ENCODE assay signal across 19 cellular contexts in the genomic region with DNA sequence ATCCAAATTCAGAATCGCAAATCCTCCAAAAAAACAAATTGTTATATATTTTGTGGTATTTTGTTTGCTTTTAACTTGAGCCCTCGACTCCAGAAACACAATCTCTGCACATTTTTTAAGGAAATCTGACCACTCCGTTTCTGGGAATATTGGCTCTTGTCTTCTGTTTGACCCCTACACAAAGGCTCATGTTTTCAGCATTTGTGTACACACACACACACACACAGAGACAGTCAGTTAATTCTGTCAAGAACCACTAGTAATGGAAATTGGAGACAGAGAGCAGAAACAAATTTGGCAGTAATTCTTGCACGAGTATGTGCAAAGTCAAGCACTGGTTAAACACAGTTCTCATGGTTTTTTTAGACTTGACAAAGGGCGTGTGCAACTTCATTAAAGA.
A peak's percentile ranks its signal among the peaks of the same experiment; 100 is the strongest.
DNase-seq lines count a peak whose midpoint lies in the region; ATAC-seq and TF ChIP-seq lines count a peak whose summit lies in the region.
"Had no signal": no experiment of that assay in that cellular context is flagged by ENCODE, and none has a peak within 500 bp of the region (broad histone marks: within the 10 kb centered on the region; RNA-seq: fewer than 3 reads in every experiment).

No MANE protein-coding gene starts in this region.

- no peak overlapping the region for H3K27ac Mint-ChIP-seq in GM23338
- H3K27ac Mint-ChIP-seq: CD4-positive, CD25-positive, alpha-beta regulatory T cell; T-cell had no signal

- TF ChIP-seq CTCF in left lung (IDR thresholded peaks at IDR 0.05) (no peak), GM23338 (conservative IDR thresholded peaks at IDR 0.05; ENCODE audit: low read depth in 2 of 2) (no peak)

- DNase-seq in NCI-H2196 (lab: John Stamatoyannopoulos, UW; ENCODE audit: unreplicated experiment) (peak; percentile 26), NCI-H2196 treated with DMSO at 0.1 percent for 48 hours (lab: John Stamatoyannopoulos, UW; ENCODE audit: unreplicated experiment) (no peak), brain pericyte (ENCODE audit: low read depth, low spot score) (peak; percentile 81), left lung (no peak), stromal cell of bone marrow (ENCODE audit: low read depth) (peak; percentile 67), NCI-H187 (lab: John Stamatoyannopoulos, UW) (no peak), GM23338 (ENCODE audit: low spot score) (no peak), hypothalamus (lab: John Stamatoyannopoulos, UW) (no peak)
- DNase-seq: activated CD4-positive, CD25-positive, alpha-beta regulatory T cell treated with anti-CD3 and anti-CD28 coated beads, Interleukin-2, amount 50 U/mL, for 72 hours; CD4-positive, CD25-positive, alpha-beta regulatory T cell; KBM-7; mesendoderm; NCI-H1417; occipital lobe; T-cell; upper lobe of right lung had no signal

- no peaks in the 10 kb centered on the region for H4K20me1 ChIP-seq in GM23338 (replicated peaks; ENCODE audit: insufficient read depth)

- H3K27ac ChIP-seq in left lung: peak overlapping the region; percentile 33 to 84
- H3K27ac ChIP-seq in GM23338 (ENCODE audit: low read depth): no peak overlapping the region
- H3K27ac ChIP-seq: 22Rv1, epithelial cell of prostate had no signal

- H2AFZ ChIP-seq in GM23338: no peak overlapping the region

- H3K4me1 ChIP-seq in left lung (peaks cover 13 to 23% of the 10 kb centered on the region in 2 donors), GM23338 (ENCODE audit: insufficient read depth) (peaks cover 30% of the 10 kb centered on the region)

- H3K4me2 ChIP-seq in GM23338: no peak overlapping the region

- H3K4me3 ChIP-seq in left lung: no peak overlapping the region
- H3K4me3 ChIP-seq in GM23338: no peak overlapping the region
- H3K4me3 ChIP-seq: upper lobe of right lung had no signal

- no peaks in the 10 kb centered on the region for H3K79me2 ChIP-seq in GM23338 (replicated peaks; ENCODE audit: insufficient read depth)

- peaks cover 10% of the 10 kb centered on the region for H3K27me3 Mint-ChIP-seq in GM23338 (ENCODE audit: insufficient read depth, low read depth, poor library complexity)
- H3K27me3 Mint-ChIP-seq: CD4-positive, CD25-positive, alpha-beta regulatory T cell had no signal

- ATAC-seq in left lung (peak; percentile 30), GM23338 (no peak)
- ATAC-seq: activated naive CD4-positive, alpha-beta T cell treated with anti-CD3 and anti-CD28 coated beads, Interleukin-2, amount 50 U/mL, for 72 hours; T-cell had no signal

- no peak overlapping the region for H3K4me3 Mint-ChIP-seq in GM23338
- H3K4me3 Mint-ChIP-seq: T-cell had no signal

- no peaks in the 10 kb centered on the region; the same call in 2 of the 3 replicates for H3K9me3 Mint-ChIP-seq in GM23338
- H3K9me3 Mint-ChIP-seq: T-cell had no signal

- no peaks in the 10 kb centered on the region for H3K9me3 ChIP-seq in left lung
- H3K9me3 ChIP-seq: upper lobe of right lung had no signal

- H3K36me3 ChIP-seq in left lung (no peaks in the 10 kb centered on the region), GM23338 (ENCODE audit: insufficient read depth) (no peaks in the 10 kb centered on the region)
- H3K36me3 ChIP-seq: upper lobe of right lung had no signal

- no peaks in the 10 kb centered on the region for H3F3A ChIP-seq in GM23338 (replicated peaks; ENCODE audit: low read depth)

- no peaks in the 10 kb centered on the region for H3K27me3 ChIP-seq in left lung
- H3K27me3 ChIP-seq in GM23338 (ENCODE audit: insufficient read depth): no peaks in the 10 kb centered on the region
- H3K27me3 ChIP-seq: upper lobe of right lung had no signal

- H3K36me3 Mint-ChIP-seq in GM23338 (ENCODE audit: low read depth): peaks cover 29% of the 10 kb centered on the region

- H3K4me1 Mint-ChIP-seq in GM23338: peaks cover 63% of the 10 kb centered on the region

- H3K9me2 ChIP-seq in GM23338 (ENCODE audit: insufficient read depth): no peaks in the 10 kb centered on the region

- intact Hi-C loops in left lung (cut with DNase I): no loop called here

TF ChIP-seq in GM23338, 12 proteins besides CTCF, POLR2A, EP300 and RAD21 (continues in another document):
- no peak for TF ChIP-seq EZH2phosphoT487 (IDR thresholded peaks at IDR 0.05; ENCODE audit: unreplicated experiment)
- TF ChIP-seq ZNF114 (CRISPR knock-in tag; IDR thresholded peaks at IDR 0.05): no peak
- TF ChIP-seq JUNB (IDR thresholded peaks at IDR 0.05; ENCODE audit: unreplicated experiment): no peak
- TF ChIP-seq CREB1 (CRISPR knock-in tag; IDR thresholded peaks at IDR 0.05; ENCODE audit: low read depth): no peak
- no peak for TF ChIP-seq EZH2 (IDR thresholded peaks at IDR 0.05; ENCODE audit: low read depth, unreplicated experiment)
- no peak for TF ChIP-seq POLR2AphosphoS5 (IDR thresholded peaks at IDR 0.05; ENCODE audit: low read depth)
- TF ChIP-seq NANOG (IDR thresholded peaks at IDR 0.05; ENCODE audit: borderline replicate concordance): no peak
- TF ChIP-seq ZNF331 (CRISPR knock-in tag; IDR thresholded peaks at IDR 0.05; ENCODE audit: low read depth): no peak
- TF ChIP-seq, protein P1, sequence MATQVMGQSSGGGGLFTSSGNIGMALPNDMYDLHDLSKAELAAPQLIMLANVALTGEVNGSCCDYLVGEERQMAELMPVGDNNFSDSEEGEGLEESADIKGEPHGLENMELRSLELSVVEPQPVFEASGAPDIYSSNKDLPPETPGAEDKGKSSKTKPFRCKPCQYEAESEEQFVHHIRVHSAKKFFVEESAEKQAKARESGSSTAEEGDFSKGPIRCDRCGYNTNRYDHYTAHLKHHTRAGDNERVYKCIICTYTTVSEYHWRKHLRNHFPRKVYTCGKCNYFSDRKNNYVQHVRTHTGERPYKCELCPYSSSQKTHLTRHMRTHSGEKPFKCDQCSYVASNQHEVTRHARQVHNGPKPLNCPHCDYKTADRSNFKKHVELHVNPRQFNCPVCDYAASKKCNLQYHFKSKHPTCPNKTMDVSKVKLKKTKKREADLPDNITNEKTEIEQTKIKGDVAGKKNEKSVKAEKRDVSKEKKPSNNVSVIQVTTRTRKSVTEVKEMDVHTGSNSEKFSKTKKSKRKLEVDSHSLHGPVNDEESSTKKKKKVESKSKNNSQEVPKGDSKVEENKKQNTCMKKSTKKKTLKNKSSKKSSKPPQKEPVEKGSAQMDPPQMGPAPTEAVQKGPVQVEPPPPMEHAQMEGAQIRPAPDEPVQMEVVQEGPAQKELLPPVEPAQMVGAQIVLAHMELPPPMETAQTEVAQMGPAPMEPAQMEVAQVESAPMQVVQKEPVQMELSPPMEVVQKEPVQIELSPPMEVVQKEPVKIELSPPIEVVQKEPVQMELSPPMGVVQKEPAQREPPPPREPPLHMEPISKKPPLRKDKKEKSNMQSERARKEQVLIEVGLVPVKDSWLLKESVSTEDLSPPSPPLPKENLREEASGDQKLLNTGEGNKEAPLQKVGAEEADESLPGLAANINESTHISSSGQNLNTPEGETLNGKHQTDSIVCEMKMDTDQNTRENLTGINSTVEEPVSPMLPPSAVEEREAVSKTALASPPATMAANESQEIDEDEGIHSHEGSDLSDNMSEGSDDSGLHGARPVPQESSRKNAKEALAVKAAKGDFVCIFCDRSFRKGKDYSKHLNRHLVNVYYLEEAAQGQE (IDR thresholded peaks at IDR 0.05; ENCODE audit: unreplicated experiment): no peak
- TF ChIP-seq STAT1 (IDR thresholded peaks at IDR 0.05; ENCODE audit: unreplicated experiment): no peak
- TF ChIP-seq, protein P2, sequence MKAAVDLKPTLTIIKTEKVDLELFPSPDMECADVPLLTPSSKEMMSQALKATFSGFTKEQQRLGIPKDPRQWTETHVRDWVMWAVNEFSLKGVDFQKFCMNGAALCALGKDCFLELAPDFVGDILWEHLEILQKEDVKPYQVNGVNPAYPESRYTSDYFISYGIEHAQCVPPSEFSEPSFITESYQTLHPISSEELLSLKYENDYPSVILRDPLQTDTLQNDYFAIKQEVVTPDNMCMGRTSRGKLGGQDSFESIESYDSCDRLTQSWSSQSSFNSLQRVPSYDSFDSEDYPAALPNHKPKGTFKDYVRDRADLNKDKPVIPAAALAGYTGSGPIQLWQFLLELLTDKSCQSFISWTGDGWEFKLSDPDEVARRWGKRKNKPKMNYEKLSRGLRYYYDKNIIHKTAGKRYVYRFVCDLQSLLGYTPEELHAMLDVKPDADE (IDR thresholded peaks at IDR 0.05): no peak

Comparison
In these comparisons a context has a peak if more than half of its experiments do, and no peak if none do; other contexts are left out.
1. DNase-seq: peak in NCI-H2196 (single experiment), brain pericyte (single experiment) and stromal cell of bone marrow (single experiment); none in NCI-H2196 treated with DMSO at 0.1 percent for 48 hours (single experiment), left lung (0 of 2), NCI-H187 (0 of 2), GM23338 (single experiment) and hypothalamus (0 of 51).